ENCODE assay signal across 17 cellular contexts in genomic region chr4:15423285-15423711, GRCh38. TPM values are rescaled to one million over a fixed set of nuclear protein-coding genes. Genes with fewer than 3 reads are reported as not detected.
DNase-seq lines count a peak whose midpoint lies in the region; ATAC-seq and TF ChIP-seq lines count a peak whose summit lies in the region.
"Had no signal": no experiment of that assay in that cellular context is flagged by ENCODE, and none has a peak within 500 bp of the region (broad histone marks: within the 10 kb centered on the region; RNA-seq: fewer than 3 reads in every experiment).

No MANE protein-coding gene starts in this region.

- no peak overlapping the region for H3K27ac ChIP-seq in colonic mucosa
- H3K27ac ChIP-seq: 22Rv1 had no signal

- no peak for TF ChIP-seq CTCF in colonic mucosa (IDR thresholded peaks at IDR 0.05)

- no peaks in the 10 kb centered on the region for H3K9me3 ChIP-seq in colonic mucosa

- H3K9me3 Mint-ChIP-seq in activated CD4-positive, alpha-beta T cell treated with anti-CD3 and anti-CD28 coated beads for 36 hours (ENCODE audit: low read depth) = no peaks in the 10 kb centered on the region
- no peaks in the 10 kb centered on the region for H3K9me3 Mint-ChIP-seq in activated naive CD8-positive, alpha-beta T cell treated with anti-CD3 and anti-CD28 coated beads, Interleukin-2, amount 50 U/mL, for 24 hours
- H3K9me3 Mint-ChIP-seq in stimulated activated naive CD8-positive, alpha-beta T cell treated with anti-CD3 and anti-CD28 coated beads, Interleukin-15, amount 100 ng/mL, for 72 hours = peaks cover 0 to 2% of the 10 kb centered on the region in 2 donors
- H3K9me3 Mint-ChIP-seq: CD8-positive, alpha-beta memory T cell had no signal

- peaks cover 2% of the 10 kb centered on the region for H3K27me3 Mint-ChIP-seq in activated CD4-positive, alpha-beta T cell treated with anti-CD3 and anti-CD28 coated beads for 36 hours
- no peaks in the 10 kb centered on the region for H3K27me3 Mint-ChIP-seq in activated naive CD8-positive, alpha-beta T cell treated with anti-CD3 and anti-CD28 coated beads, Interleukin-2, amount 50 U/mL, for 24 hours
- no peaks in the 10 kb centered on the region for H3K27me3 Mint-ChIP-seq in stimulated activated naive CD8-positive, alpha-beta T cell treated with anti-CD3 and anti-CD28 coated beads, Interleukin-15, amount 100 ng/mL, for 72 hours

- H3K4me1 ChIP-seq in colonic mucosa = no peaks in the 10 kb centered on the region

- peak; percentile 58 for DNase-seq in activated CD4-positive, alpha-beta T cell treated with anti-CD3 and anti-CD28 coated beads for 36 hours
- DNase-seq in activated CD4-positive, alpha-beta T cell treated with anti-CD3 and anti-CD28 coated beads, Interleukin-2, amount 50 U/mL, for 1 hour = no peak
- peak in 2 of 3 donors; percentile 8 to 16 for DNase-seq in stimulated activated CD4-positive, alpha-beta T cell treated with anti-CD3 and anti-CD28 coated beads, Interleukin-12 subunit alpha, Interleukin-12 subunit beta, amount 100 ng/mL, for 48 hours (ENCODE audit: low read depth in 2 of 3, low spot score in 1 of 3)
- DNase-seq in stimulated activated CD4-positive, alpha-beta T cell treated with anti-CD3 and anti-CD28 coated beads, Interleukin-2, amount 100 ng/mL, for 48 hours = no peak
- no peak for DNase-seq in activated naive CD8-positive, alpha-beta T cell treated with anti-CD3 and anti-CD28 coated beads, Interleukin-2, amount 50 U/mL, for 24 hours
- DNase-seq in stimulated activated naive CD8-positive, alpha-beta T cell treated with anti-CD3 and anti-CD28 coated beads, Interleukin-15, amount 100 ng/mL, for 72 hours = peak in 1 of 2 donors; percentile 24
- no peak for DNase-seq in colonic mucosa
- DNase-seq: CD8-positive, alpha-beta memory T cell; GF-D8; Karpas-422; MM.1S; NCI-H1105; NCI-H1694 treated with DMSO at 0.1 percent for 48 hours; NCI-H345; NCI-H69 had no signal

- H3K36me3 ChIP-seq in colonic mucosa = no peaks in the 10 kb centered on the region

- no peak overlapping the region for H3K4me3 Mint-ChIP-seq in activated CD4-positive, alpha-beta T cell treated with anti-CD3 and anti-CD28 coated beads for 36 hours
- H3K4me3 Mint-ChIP-seq in activated naive CD8-positive, alpha-beta T cell treated with anti-CD3 and anti-CD28 coated beads, Interleukin-2, amount 50 U/mL, for 24 hours = no peak overlapping the region
- no peak overlapping the region for H3K4me3 Mint-ChIP-seq in stimulated activated naive CD8-positive, alpha-beta T cell treated with anti-CD3 and anti-CD28 coated beads, Interleukin-15, amount 100 ng/mL, for 72 hours
- H3K4me3 Mint-ChIP-seq: CD8-positive, alpha-beta memory T cell had no signal

- CTCF ChIA-PET in activated CD4-positive, alpha-beta T cell treated with anti-CD3 and anti-CD28 coated beads for 36 hours (lab: Charles Lee) = interaction anchor here (0.9 to 2.2 kb wide), 2 partner anchors 34 to 37 kb away, joined by 4 to 5 read pairs; no protein-coding TSS in a partner anchor

- intact Hi-C loops in activated CD4-positive, alpha-beta T cell treated with anti-CD3 and anti-CD28 coated beads for 36 hours (cut with DNase I, micrococcal nuclease) = loop anchor here in 1 of 2 experiments (5.0 kb wide), 1 partner anchor 234 kb away; the partner anchor contains the start of gene FBXL5
- intact Hi-C loops in colonic mucosa (cut with DNase I) = no loop called here

- no peaks in the 10 kb centered on the region for H3K36me3 Mint-ChIP-seq in activated CD4-positive, alpha-beta T cell treated with anti-CD3 and anti-CD28 coated beads for 36 hours (ENCODE audit: low read depth)
- H3K36me3 Mint-ChIP-seq in activated naive CD8-positive, alpha-beta T cell treated with anti-CD3 and anti-CD28 coated beads, Interleukin-2, amount 50 U/mL, for 24 hours (ENCODE audit: low read depth) = peaks cover 2% of the 10 kb centered on the region

- H3K27me3 ChIP-seq in colonic mucosa = no peaks in the 10 kb centered on the region

- no peak overlapping the region for H3K9ac ChIP-seq in colonic mucosa (ENCODE audit: low read depth in 2 of 2, low read length in 2 of 2)

- peaks cover 34% of the 10 kb centered on the region for H3K4me1 Mint-ChIP-seq in activated CD4-positive, alpha-beta T cell treated with anti-CD3 and anti-CD28 coated beads for 36 hours
- H3K4me1 Mint-ChIP-seq in activated naive CD8-positive, alpha-beta T cell treated with anti-CD3 and anti-CD28 coated beads, Interleukin-2, amount 50 U/mL, for 24 hours = peaks cover 20% of the 10 kb centered on the region
- peaks cover 28% of the 10 kb centered on the region for H3K4me1 Mint-ChIP-seq in stimulated activated naive CD8-positive, alpha-beta T cell treated with anti-CD3 and anti-CD28 coated beads, Interleukin-15, amount 100 ng/mL, for 72 hours
- H3K4me1 Mint-ChIP-seq: CD8-positive, alpha-beta memory T cell had no signal

- peak overlapping the region; percentile 68 for H3K27ac Mint-ChIP-seq in activated CD4-positive, alpha-beta T cell treated with anti-CD3 and anti-CD28 coated beads for 36 hours
- H3K27ac Mint-ChIP-seq in activated naive CD8-positive, alpha-beta T cell treated with anti-CD3 and anti-CD28 coated beads, Interleukin-2, amount 50 U/mL, for 24 hours = no peak overlapping the region
- peak overlapping the region in 1 of 2 donors; percentile 41 for H3K27ac Mint-ChIP-seq in stimulated activated naive CD8-positive, alpha-beta T cell treated with anti-CD3 and anti-CD28 coated beads, Interleukin-15, amount 100 ng/mL, for 72 hours

- POLR2A ChIA-PET in activated CD4-positive, alpha-beta T cell treated with anti-CD3 and anti-CD28 coated beads for 36 hours (lab: Charles Lee) = no interaction called here

- no peak overlapping the region for H3K4me3 ChIP-seq in colonic mucosa

- ATAC-seq in activated CD4-positive, alpha-beta T cell treated with anti-CD3 and anti-CD28 coated beads for 36 hours = peak; percentile 64
- peak; percentile 75 for ATAC-seq in activated naive CD8-positive, alpha-beta T cell treated with anti-CD3 and anti-CD28 coated beads, Interleukin-2, amount 50 U/mL, for 24 hours
- ATAC-seq in stimulated activated naive CD8-positive, alpha-beta T cell treated with anti-CD3 and anti-CD28 coated beads, Interleukin-15, amount 100 ng/mL, for 72 hours = peak; percentile 74
- ATAC-seq in GM21360 (IDR thresholded peaks at IDR 0.05; ENCODE audit: unreplicated experiment) = no peak

RNA-seq across cellular contexts. Expression of gene C1QTNF7, which starts 4.5 kb away (rescaled TPM):
- total RNA-seq in activated CD4-positive, alpha-beta T cell treated with anti-CD3 and anti-CD28 coated beads for 36 hours = not detected
- 1 to 10 TPM in 1 of 2 donors, under 1 TPM in 1; 0.94 to 4.2 TPM for total RNA-seq in colonic mucosa
- total RNA-seq: CD8-positive, alpha-beta memory T cell had no signal

RNA-seq across cellular contexts. Expression of gene CC2D2A, which starts 46.4 kb away (rescaled TPM):
- not detected for total RNA-seq in activated CD4-positive, alpha-beta T cell treated with anti-CD3 and anti-CD28 coated beads for 36 hours
- total RNA-seq in colonic mucosa = 1 to 10 TPM; 2.6 to 8.3 TPM
- total RNA-seq: CD8-positive, alpha-beta memory T cell had no signal

Comparison
In these comparisons a context has a peak if more than half of its experiments do, and no peak if none do; other contexts are left out.
1. DNase-seq: peak in activated CD4-positive, alpha-beta T cell treated with anti-CD3 and anti-CD28 coated beads for 36 hours (single experiment) and stimulated activated CD4-positive, alpha-beta T cell treated with anti-CD3 and anti-CD28 coated beads, Interleukin-12 subunit alpha, Interleukin-12 subunit beta, amount 100 ng/mL, for 48 hours (2 of 3); none in activated CD4-positive, alpha-beta T cell treated with anti-CD3 and anti-CD28 coated beads, Interleukin-2, amount 50 U/mL, for 1 hour (single experiment), stimulated activated CD4-positive, alpha-beta T cell treated with anti-CD3 and anti-CD28 coated beads, Interleukin-2, amount 100 ng/mL, for 48 hours (0 of 2), activated naive CD8-positive, alpha-beta T cell treated with anti-CD3 and anti-CD28 coated beads, Interleukin-2, amount 50 U/mL, for 24 hours (single experiment) and colonic mucosa (single experiment).